Comparison of ENCODE assay signal across 10 cellular contexts in genomic region chr7:29987083-29987482, GRCh38. TPM values are rescaled to one million over a fixed set of nuclear protein-coding genes. Genes with fewer than 3 reads are reported as not detected.
DNase-seq lines count a peak whose midpoint lies in the region; ATAC-seq, FAIRE-seq and TF ChIP-seq lines count a peak whose summit lies in the region.
"Had no signal": no experiment of that assay in that cellular context is flagged by ENCODE, and none has a peak within 500 bp of the region (broad histone marks: within the 10 kb centered on the region; RNA-seq: fewer than 3 reads in every experiment).

No MANE protein-coding gene starts in this region.

- TF ChIP-seq RAD21 in HepG2 (CRISPR knock-in tag; IDR thresholded peaks at IDR 0.05), result no peak

- TF ChIP-seq CTCF in HepG2 (CRISPR knock-in tag; IDR thresholded peaks at IDR 0.05), result no peak

- H3K4me2 ChIP-seq in HepG2 (ENCODE audit: low read depth, low read length), result peak overlapping the region; percentile 94

- peak overlapping the region; percentile 89 for H3K9ac ChIP-seq in HepG2 (ENCODE audit: insufficient read depth, low read depth, low read length)

- CTCF ChIA-PET in HepG2 (lab: Yijun Ruan, JAX; ENCODE audit: low intra/inter-chr PET ratio, low total read pairs), result no interaction called here

- H3K27ac ChIP-seq in HepG2 (ENCODE audit: extremely low read length, insufficient read depth, low read length), result peak overlapping the region; percentile 86

- H4K20me1 ChIP-seq in HepG2 (ENCODE audit: insufficient read depth, low read length), result peaks cover 4% of the 10 kb centered on the region; the same call in 1 of the 2 replicates

- peak overlapping the region; percentile 96 to 99 (median 97) for H3K4me3 ChIP-seq in HepG2 (replicated peaks in 1 of 3; ENCODE audit: insufficient read depth in 1 of 3, low read depth in 2 of 3, low read length in 3 of 3)
- H3K4me3 ChIP-seq: mucosa of descending colon had no signal

- TF ChIP-seq POLR2A in H54 (IDR thresholded peaks at IDR 0.05; ENCODE audit: low read depth, low read length) (no peak), HepG2 (IDR thresholded peaks at IDR 0.05; ENCODE audit: insufficient read depth in 1 of 2, low read depth in 2 of 2, low read length in 2 of 2) (0 out of 4 replicates have a peak, but pooled peaks of 1 of the 2 experiments have one; percentile 26)

- in situ Hi-C loops in HepG2 (cut with HindIII; ENCODE audit: extremely low pct_ligation_motif_present, low pct_unique_long_range_greater_than_20kb), result loop anchor here (5.0 kb wide), 1 partner anchor 40 kb away; the partner anchor contains the start of genes FKBP14 and PLEKHA8

- peaks cover 37% of the 10 kb centered on the region for H3K4me1 ChIP-seq in HepG2 (ENCODE audit: insufficient read depth, low read length)

- H3K27me3 ChIP-seq in HepG2 (ENCODE audit: control insufficient read depth in 1 of 2, insufficient read depth in 2 of 2, low read length in 2 of 2), result no peaks in the 10 kb centered on the region

- WGBS in HepG2 (ENCODE audit: low lambda C conversion rate), result 0% methylated on average over 2 of the region's 2 CpGs

- peaks cover 60% of the 10 kb centered on the region for H3K79me2 ChIP-seq in HepG2 (ENCODE audit: insufficient read depth, low read length)

- intact Hi-C loops in HepG2 (cut with micrococcal nuclease; ENCODE audit: unreplicated experiment), result no loop called here

- H3K9me3 ChIP-seq in HepG2 (ENCODE audit: low read length), result no peaks in the 10 kb centered on the region
- H3K9me3 ChIP-seq: mucosa of descending colon had no signal

- no peak overlapping the region for H2AFZ ChIP-seq in HepG2 (ENCODE audit: low read length)

- BruUV-seq in HepG2 (replicated peaks; lab: Mats Ljungman, UMichigan), result no TSS peak

- DNase-seq in A172 (ENCODE audit: low spot score) (peak; percentile 56), H54 (ENCODE audit: insufficient read length, low spot score) (peak; percentile 45), astrocyte of the hippocampus (ENCODE audit: low read depth, low spot score) (peak; percentile 20), HepG2 (ENCODE audit: low spot score) (peak; percentile 53), NCI-H345 (lab: John Stamatoyannopoulos, UW) (no peak)
- DNase-seq: mucosa of descending colon, T-helper 2 cell had no signal

- H3K36me3 ChIP-seq in HepG2 (replicated peaks in 1 of 2; ENCODE audit: control insufficient read depth in 1 of 2, insufficient read depth in 2 of 2, low read length in 2 of 2), result peaks cover 0 to 2% of the 10 kb centered on the region in 2 experiments; a peak in 2 of 5 replicates

- ATAC-seq in HepG2 (no peak), GM21786 (IDR thresholded peaks at IDR 0.05; ENCODE audit: unreplicated experiment) (no peak), HG03280 (IDR thresholded peaks at IDR 0.05; ENCODE audit: unreplicated experiment) (no peak), GM18511 (IDR thresholded peaks at IDR 0.05; ENCODE audit: unreplicated experiment) (no peak)

- no peak; a peak in 1 of 4 replicates for TF ChIP-seq EP300 in HepG2 (IDR thresholded peaks at IDR 0.05; ENCODE audit: low read depth in 2 of 2, low read length in 2 of 2)
- no peak for TF ChIP-seq EP300 in HepG2 (CRISPR knock-in tag; IDR thresholded peaks at IDR 0.05; ENCODE audit: borderline replicate concordance)

- peak; percentile 23 for FAIRE-seq in H54 (lab: Jason Lieb, UNC)
- no peak for FAIRE-seq in HepG2 (lab: Jason Lieb, UNC)

- POLR2A ChIA-PET in HepG2 (lab: Yijun Ruan, JAX), result interaction anchor here (1.2 to 2.5 kb wide), 5 partner anchors 10 to 607 kb away, joined by 3 to 22 read pairs (median 8); partner anchors contain the start of genes FKBP14, GARS1 and PLEKHA8

TF ChIP-seq in HepG2, 621 proteins besides CTCF, POLR2A, EP300 and RAD21 (continues in another document):
- peak; percentile 72 for TF ChIP-seq SAP130 (CRISPR knock-in tag; IDR thresholded peaks at IDR 0.05; ENCODE audit: low read depth)
- 0 out of 2 replicates have a peak, but pooled peaks have one; percentile 41 for TF ChIP-seq MIXL1 (CRISPR knock-in tag; IDR thresholded peaks at IDR 0.05)
- TF ChIP-seq ZZZ3 (CRISPR knock-in tag; IDR thresholded peaks at IDR 0.05; ENCODE audit: borderline replicate concordance), result no peak
- peak; percentile 27; the same call in 1 of the 2 replicates for TF ChIP-seq GATAD2A (CRISPR knock-in tag; IDR thresholded peaks at IDR 0.05)

RNA-seq across cellular contexts. Expression of gene SCRN1, which starts 2.5 kb away (rescaled TPM):
- 190 and 195 TPM in 2 replicates for total RNA-seq in A172 (2014; rRNA removed; shearing (Covaris generic))
- total RNA-seq in HepG2 (2016; rRNA removed; fragmentation: Illumina TruSeq; extraction: Trizol), result 49.8 and 74.4 TPM in 2 replicates
- total RNA-seq in HepG2 (2016; cell fraction: cytosol; rRNA removed; fragmentation: Illumina TruSeq; extraction: Trizol; ENCODE audit: low read depth), result 4.9 and 6.1 TPM in 2 replicates
- total RNA-seq in HepG2 (2016; cell fraction: insoluble cytoplasmic fraction; rRNA removed; fragmentation: Illumina TruSeq; extraction: Trizol), result 49.7 and 72.4 TPM in 2 replicates
- total RNA-seq in HepG2 (2016; cell fraction: membrane; rRNA removed; fragmentation: Illumina TruSeq; extraction: Trizol), result 19.2 and 21.8 TPM in 2 replicates
- 30.8 and 34.7 TPM in 2 replicates for total RNA-seq in HepG2 (2016; cell fraction: nucleus; rRNA removed; fragmentation: Illumina TruSeq; extraction: Trizol)
- 43.2 and 45.5 TPM in 2 replicates for polyA plus RNA-seq in HepG2 (2011; rRNA removed)
- 34.6 and 50.4 TPM in 2 replicates for polyA plus RNA-seq in HepG2 (2011; cell fraction: cytosol; rRNA removed)
- polyA plus RNA-seq in HepG2 (2011; cell fraction: nucleus; rRNA removed), result 29.6 and 33.8 TPM in 2 replicates
- 54.8 and 60.8 TPM in 2 replicates for polyA plus RNA-seq in HepG2 (2012)
- 2.6 and 2.8 TPM in 2 replicates for polyA plus RNA-seq in HepG2 (2016; cell fraction: cytosol; fragmentation: Illumina TruSeq; extraction: Trizol; ENCODE audit: low read depth)
- 50.7 and 51.5 TPM in 2 replicates for polyA plus RNA-seq in HepG2 (2016; cell fraction: insoluble cytoplasmic fraction; fragmentation: Illumina TruSeq; extraction: Trizol; ENCODE audit: low read depth)
- polyA plus RNA-seq in HepG2 (2016; cell fraction: membrane; fragmentation: Illumina TruSeq; extraction: Trizol; ENCODE audit: low read depth), result 6.7 and 7.7 TPM in 2 replicates
- 29.8 and 32.4 TPM in 2 replicates for polyA plus RNA-seq in HepG2 (2016; cell fraction: nucleus; fragmentation: Illumina TruSeq; extraction: Trizol; ENCODE audit: insufficient read depth, low read depth)
- polyA minus RNA-seq in HepG2 (2011; rRNA and poly(A)+ RNA removed; ENCODE audit: low replicate concordance), result 7.8 and 87.3 TPM in 2 replicates
- polyA minus RNA-seq in HepG2 (2011; cell fraction: cytosol; rRNA and poly(A)+ RNA removed), result 58.2 and 64.4 TPM in 2 replicates
- 31.7 and 46.6 TPM in 2 replicates for polyA minus RNA-seq in HepG2 (2011; cell fraction: nucleus; rRNA and poly(A)+ RNA removed)

RNA-seq across cellular contexts. Expression of gene FKBP14, which starts 39.4 kb away (rescaled TPM):
- total RNA-seq in A172 (2014; rRNA removed; shearing (Covaris generic)), result 13.4 and 17.2 TPM in 2 replicates
- total RNA-seq in HepG2 (2016; rRNA removed; fragmentation: Illumina TruSeq; extraction: Trizol), result 20.2 and 32.3 TPM in 2 replicates
- total RNA-seq in HepG2 (2016; cell fraction: cytosol; rRNA removed; fragmentation: Illumina TruSeq; extraction: Trizol; ENCODE audit: low read depth), result 1.4 and 2.1 TPM in 2 replicates
- total RNA-seq in HepG2 (2016; cell fraction: insoluble cytoplasmic fraction; rRNA removed; fragmentation: Illumina TruSeq; extraction: Trizol), result 24.8 and 33.7 TPM in 2 replicates
- 6.5 and 7.2 TPM in 2 replicates for total RNA-seq in HepG2 (2016; cell fraction: membrane; rRNA removed; fragmentation: Illumina TruSeq; extraction: Trizol)
- 42.5 and 43.1 TPM in 2 replicates for total RNA-seq in HepG2 (2016; cell fraction: nucleus; rRNA removed; fragmentation: Illumina TruSeq; extraction: Trizol)
- polyA plus RNA-seq in HepG2 (2011; rRNA removed), result 14.2 and 20.0 TPM in 2 replicates
- 9.5 and 13.3 TPM in 2 replicates for polyA plus RNA-seq in HepG2 (2011; cell fraction: cytosol; rRNA removed)
- polyA plus RNA-seq in HepG2 (2011; cell fraction: nucleus; rRNA removed), result 3.2 and 4.0 TPM in 2 replicates
- 16.2 and 17.4 TPM in 2 replicates for polyA plus RNA-seq in HepG2 (2012)
- polyA plus RNA-seq in HepG2 (2016; cell fraction: cytosol; fragmentation: Illumina TruSeq; extraction: Trizol; ENCODE audit: low read depth), result 0.87 and 1.7 TPM in 2 replicates
- 14.3 and 18.2 TPM in 2 replicates for polyA plus RNA-seq in HepG2 (2016; cell fraction: insoluble cytoplasmic fraction; fragmentation: Illumina TruSeq; extraction: Trizol; ENCODE audit: low read depth)
- polyA plus RNA-seq in HepG2 (2016; cell fraction: membrane; fragmentation: Illumina TruSeq; extraction: Trizol; ENCODE audit: low read depth), result 3.0 and 3.7 TPM in 2 replicates
- 40.4 and 40.5 TPM in 2 replicates for polyA plus RNA-seq in HepG2 (2016; cell fraction: nucleus; fragmentation: Illumina TruSeq; extraction: Trizol; ENCODE audit: insufficient read depth, low read depth)
- polyA minus RNA-seq in HepG2 (2011; rRNA and poly(A)+ RNA removed; ENCODE audit: low replicate concordance), result 5.7 and 13.0 TPM in 2 replicates
- 12.8 TPM in 2 replicates for polyA minus RNA-seq in HepG2 (2011; cell fraction: cytosol; rRNA and poly(A)+ RNA removed)
- polyA minus RNA-seq in HepG2 (2011; cell fraction: nucleus; rRNA and poly(A)+ RNA removed), result 17.7 and 17.8 TPM in 2 replicates

RNA-seq across cellular contexts. Expression of gene PLEKHA8, which starts 41.1 kb away (rescaled TPM):
- 27.1 and 29.5 TPM in 2 replicates for total RNA-seq in A172 (2014; rRNA removed; shearing (Covaris generic))
- total RNA-seq in HepG2 (2016; rRNA removed; fragmentation: Illumina TruSeq; extraction: Trizol), result 26.4 and 32.5 TPM in 2 replicates
- 9.2 and 11.0 TPM in 2 replicates for total RNA-seq in HepG2 (2016; cell fraction: cytosol; rRNA removed; fragmentation: Illumina TruSeq; extraction: Trizol; ENCODE audit: low read depth)
- total RNA-seq in HepG2 (2016; cell fraction: insoluble cytoplasmic fraction; rRNA removed; fragmentation: Illumina TruSeq; extraction: Trizol), result 22.6 and 30.8 TPM in 2 replicates
- total RNA-seq in HepG2 (2016; cell fraction: membrane; rRNA removed; fragmentation: Illumina TruSeq; extraction: Trizol), result 20.5 and 24.2 TPM in 2 replicates
- total RNA-seq in HepG2 (2016; cell fraction: nucleus; rRNA removed; fragmentation: Illumina TruSeq; extraction: Trizol), result 29.3 and 30.9 TPM in 2 replicates
- 11.1 and 12.5 TPM in 2 replicates for polyA plus RNA-seq in HepG2 (2011; rRNA removed)
- polyA plus RNA-seq in HepG2 (2011; cell fraction: cytosol; rRNA removed), result 4.8 and 7.6 TPM in 2 replicates
- 14.1 and 14.5 TPM in 2 replicates for polyA plus RNA-seq in HepG2 (2011; cell fraction: nucleus; rRNA removed)
- polyA plus RNA-seq in HepG2 (2012), result 12.0 and 14.3 TPM in 2 replicates
- 4.6 and 5.2 TPM in 2 replicates for polyA plus RNA-seq in HepG2 (2016; cell fraction: cytosol; fragmentation: Illumina TruSeq; extraction: Trizol; ENCODE audit: low read depth)
- polyA plus RNA-seq in HepG2 (2016; cell fraction: insoluble cytoplasmic fraction; fragmentation: Illumina TruSeq; extraction: Trizol; ENCODE audit: low read depth), result 20.6 and 20.9 TPM in 2 replicates
- 10.8 and 11.4 TPM in 2 replicates for polyA plus RNA-seq in HepG2 (2016; cell fraction: membrane; fragmentation: Illumina TruSeq; extraction: Trizol; ENCODE audit: low read depth)
- polyA plus RNA-seq in HepG2 (2016; cell fraction: nucleus; fragmentation: Illumina TruSeq; extraction: Trizol; ENCODE audit: insufficient read depth, low read depth), result 18.0 and 18.2 TPM in 2 replicates
- polyA minus RNA-seq in HepG2 (2011; rRNA and poly(A)+ RNA removed; ENCODE audit: low replicate concordance), result 4.2 and 13.4 TPM in 2 replicates
- polyA minus RNA-seq in HepG2 (2011; cell fraction: cytosol; rRNA and poly(A)+ RNA removed), result 10.9 and 14.0 TPM in 2 replicates
- 51.5 and 54.2 TPM in 2 replicates for polyA minus RNA-seq in HepG2 (2011; cell fraction: nucleus; rRNA and poly(A)+ RNA removed)
